Comparison of ENCODE assay signal across 13 cellular contexts in genomic region chr18:47944972-47945843, GRCh38. TPM values are rescaled to one million over a fixed set of nuclear protein-coding genes. Genes with fewer than 3 reads are reported as not detected.
DNase-seq lines count a peak whose midpoint lies in the region; ATAC-seq and TF ChIP-seq lines count a peak whose summit lies in the region.
"Had no signal": no experiment of that assay in that cellular context is flagged by ENCODE, and none has a peak within 500 bp of the region (broad histone marks: within the 10 kb centered on the region; RNA-seq: fewer than 3 reads in every experiment).

No MANE protein-coding gene starts in this region.

- CTCF ChIA-PET in PC-3 (lab: Charles Lee) = no interaction called here

- TF ChIP-seq CTCF in PC-3 (conservative IDR thresholded peaks at IDR 0.05; ENCODE audit: low read depth, low read length) (no peak), epithelial cell of esophagus (IDR thresholded peaks at IDR 0.05; ENCODE audit: insufficient read depth, low read depth, low read length, missing control alignments) (no peak)

- H3K79me2 ChIP-seq in PC-3 (ENCODE audit: low read length) = no peaks in the 10 kb centered on the region

- no peak overlapping the region for H3K27ac Mint-ChIP-seq in activated T-cell treated with anti-CD3 and anti-CD28 coated beads, Interleukin-2, amount 50 U/mL, for 72 hours
- H3K27ac Mint-ChIP-seq: immature natural killer cell had no signal

- H2AFZ ChIP-seq in PC-3 (ENCODE audit: low read length) = no peak overlapping the region

- H3K4me2 ChIP-seq in PC-3 (ENCODE audit: low read length) = no peak overlapping the region

- peaks cover 14% of the 10 kb centered on the region for H3K4me1 Mint-ChIP-seq in activated T-cell treated with anti-CD3 and anti-CD28 coated beads, Interleukin-2, amount 50 U/mL, for 72 hours (ENCODE audit: low read depth)

- H3K36me3 Mint-ChIP-seq in activated T-cell treated with anti-CD3 and anti-CD28 coated beads, Interleukin-2, amount 50 U/mL, for 72 hours (ENCODE audit: insufficient read depth in 2 of 2) = peaks cover 0 to 2% of the 10 kb centered on the region in 2 donors

- POLR2A ChIA-PET in PC-3 (lab: Charles Lee; ENCODE audit: unreplicated experiment) = no interaction called here

- H4K20me1 ChIP-seq in PC-3 (ENCODE audit: low read length) = no peaks in the 10 kb centered on the region

- no peaks in the 10 kb centered on the region for H3F3A ChIP-seq in PC-3 (ENCODE audit: low read length, unreplicated experiment)

- peaks cover 5% of the 10 kb centered on the region for H3K27me3 Mint-ChIP-seq in activated T-cell treated with anti-CD3 and anti-CD28 coated beads, Interleukin-2, amount 50 U/mL, for 72 hours (ENCODE audit: low read depth)

- ATAC-seq in activated T-cell treated with anti-CD3 and anti-CD28 coated beads, Interleukin-2, amount 50 U/mL, for 72 hours (replicated peaks in 1 of 2) = peak; percentile 99
- ATAC-seq in PC-3 (peak; percentile 88), HG03196 (IDR thresholded peaks at IDR 0.05; ENCODE audit: unreplicated experiment) (no peak)
- peak; percentile 93 for ATAC-seq in stimulated activated naive CD8-positive, alpha-beta T cell treated with anti-CD3 and anti-CD28 coated beads, Interleukin-15, Interleukin-2, amounts not matched to agents 100 U/mL and 50 U/mL, for 24 hours

- intact Hi-C loops in PC-3 (cut with micrococcal nuclease) = no loop called here

- no peaks in the 10 kb centered on the region for H3K27me3 ChIP-seq in PC-3 (ENCODE audit: low read length)
- H3K27me3 ChIP-seq: uterus had no signal

- DNase-seq in activated T-cell treated with anti-CD3 and anti-CD28 coated beads, Interleukin-2, amount 50 U/mL, for 72 hours = peak; percentile 17 to 32
- DNase-seq in activated T-cell treated with anti-CD3 and anti-CD28 coated beads, Interleukin-2, amount 50 U/mL, for 1 hour = no peak
- DNase-seq in PC-3 (peak; percentile 63), epithelial cell of esophagus (ENCODE audit: low read depth) (peak; percentile 96), NCI-H345 treated with DMSO at 0.1 percent for 48 hours (lab: John Stamatoyannopoulos, UW; ENCODE audit: unreplicated experiment) (no peak), activated gamma-delta T cell (lab: John Stamatoyannopoulos, UW) (no peak)
- DNase-seq in stimulated activated naive CD8-positive, alpha-beta T cell treated with anti-CD3 and anti-CD28 coated beads, Interleukin-15, Interleukin-2, amounts not matched to agents 100 U/mL and 50 U/mL, for 24 hours = no peak
- DNase-seq: immature natural killer cell; NCI-H2081; stimulated activated CD4-positive, alpha-beta T cell treated with anti-CD3 and anti-CD28 coated beads, Interleukin-2, amount 100 ng/mL, for 48 hours; SW 1271; uterus had no signal

- H3K9ac ChIP-seq in PC-3 (ENCODE audit: low read length) = no peak overlapping the region

- no peaks in the 10 kb centered on the region for H3K36me3 ChIP-seq in PC-3 (ENCODE audit: low read depth, low read length)
- H3K36me3 ChIP-seq: uterus had no signal

- peaks cover 6 to 12% of the 10 kb centered on the region in 2 donors for H3K9me3 Mint-ChIP-seq in activated T-cell treated with anti-CD3 and anti-CD28 coated beads, Interleukin-2, amount 50 U/mL, for 72 hours

- H3K4me3 ChIP-seq in PC-3 (ENCODE audit: low read length) (no peak overlapping the region), epithelial cell of esophagus (ENCODE audit: low read length) (no peak overlapping the region)
- H3K4me3 ChIP-seq: uterus had no signal

- H3K27ac ChIP-seq in PC-3 (ENCODE audit: low read length) = peak overlapping the region; percentile 56
- H3K27ac ChIP-seq: uterus had no signal

- no peaks in the 10 kb centered on the region for H3K9me2 ChIP-seq in PC-3 (replicated peaks; ENCODE audit: low read length)

- no peaks in the 10 kb centered on the region for H3K9me3 ChIP-seq in PC-3 (ENCODE audit: low read length)
- H3K9me3 ChIP-seq: uterus had no signal

- H3K4me1 ChIP-seq in PC-3 (ENCODE audit: insufficient read depth, low read length) = peaks cover 3% of the 10 kb centered on the region; the same call in 1 of the 2 replicates
- H3K4me1 ChIP-seq: uterus had no signal

- BruUV-seq in PC-3 (replicated peaks; lab: Mats Ljungman, UMichigan) = no TSS peak

- H3K4me3 Mint-ChIP-seq in activated T-cell treated with anti-CD3 and anti-CD28 coated beads, Interleukin-2, amount 50 U/mL, for 72 hours = peak overlapping the region; percentile 13 to 50
- H3K4me3 Mint-ChIP-seq: immature natural killer cell had no signal

RNA-seq across cellular contexts. Expression of gene SMAD2, which starts 14.7 kb away (rescaled TPM):
- 100 to 1,000 TPM; 249 to 310 TPM for total RNA-seq in activated T-cell treated with anti-CD3 and anti-CD28 coated beads, Interleukin-2, amount 50 U/mL, for 72 hours
- total RNA-seq in PC-3 (2014; rRNA removed) = 25.5 and 30.3 TPM in 2 replicates

Comparison
In these comparisons a context has a peak if more than half of its experiments do, and no peak if none do; other contexts are left out.
1. DNase-seq: peak in activated T-cell treated with anti-CD3 and anti-CD28 coated beads, Interleukin-2, amount 50 U/mL, for 72 hours (2 of 2), PC-3 (single experiment) and epithelial cell of esophagus (single experiment); none in activated T-cell treated with anti-CD3 and anti-CD28 coated beads, Interleukin-2, amount 50 U/mL, for 1 hour (single experiment), stimulated activated naive CD8-positive, alpha-beta T cell treated with anti-CD3 and anti-CD28 coated beads, Interleukin-15, Interleukin-2, amounts not matched to agents 100 U/mL and 50 U/mL, for 24 hours (single experiment), NCI-H345 treated with DMSO at 0.1 percent for 48 hours (single experiment) and activated gamma-delta T cell (single experiment).